ENCODE assay signal across 10 cellular contexts in the genomic region with DNA sequence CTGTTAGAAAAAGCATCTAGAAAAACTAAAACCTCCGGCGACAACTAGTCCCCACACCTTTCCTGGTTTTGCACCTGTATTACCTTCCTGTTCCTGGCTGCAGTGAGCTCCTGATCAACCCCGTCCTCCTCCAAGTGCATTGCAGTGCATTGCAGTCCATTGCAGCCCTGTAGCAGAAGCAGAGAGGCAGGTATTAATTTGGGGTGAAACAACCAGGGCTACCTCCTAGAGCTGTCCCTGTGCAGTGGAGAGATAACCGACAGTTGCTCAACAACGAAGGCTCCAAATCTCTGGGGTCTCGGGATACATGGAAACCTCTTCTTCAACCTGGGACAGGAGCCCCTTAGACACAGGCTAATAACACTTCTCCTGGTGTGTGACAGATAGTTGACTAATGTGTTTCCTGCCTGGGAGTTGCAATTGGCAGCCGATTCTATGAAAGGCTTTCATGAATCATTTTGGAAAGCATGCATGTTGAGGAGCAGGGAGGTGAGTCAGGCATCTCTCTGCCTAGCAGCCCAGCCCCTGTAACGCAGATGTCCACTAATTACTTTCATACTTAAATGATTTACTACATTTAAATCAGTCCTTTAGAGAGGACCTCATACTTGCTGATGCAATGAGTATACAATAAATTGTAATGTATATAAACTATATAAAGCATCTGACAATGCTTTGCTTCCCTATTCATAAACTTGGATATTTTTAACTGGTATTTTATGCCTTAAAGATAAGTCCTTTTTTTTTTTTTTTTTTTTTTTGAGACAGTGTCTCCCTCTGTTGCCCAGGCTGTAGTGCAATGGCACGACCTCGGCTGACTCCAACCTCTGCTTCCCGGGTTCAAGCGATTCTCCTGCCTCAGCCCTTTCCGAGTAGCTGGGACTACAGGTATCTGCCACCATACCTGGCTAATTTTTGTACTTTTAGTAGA. TPM values are rescaled to one million over a fixed set of nuclear protein-coding genes. Genes with fewer than 3 reads are reported as not detected.
DNase-seq lines count a peak whose midpoint lies in the region; ATAC-seq and TF ChIP-seq lines count a peak whose summit lies in the region.
"Had no signal": no experiment of that assay in that cellular context is flagged by ENCODE, and none has a peak within 500 bp of the region (broad histone marks: within the 10 kb centered on the region; RNA-seq: fewer than 3 reads in every experiment).

No MANE protein-coding gene starts in this region.

- H3K27ac ChIP-seq in HUES48 (ENCODE audit: low read depth, low read length), result peak overlapping the region; percentile 46
- no peak overlapping the region for H3K27ac ChIP-seq in CD8-positive, alpha-beta T cell (ENCODE audit: low read depth, low read length)

- no peaks in the 10 kb centered on the region for H3K9me3 Mint-ChIP-seq in CD8-positive, alpha-beta T cell

- intact Hi-C loops in CD8-positive, alpha-beta T cell (cut with DNase I, micrococcal nuclease), result no loop called here

- H3K4me1 ChIP-seq in HUES48 (ENCODE audit: control insufficient read depth, insufficient read depth, low read length), result peaks cover 14% of the 10 kb centered on the region
- H3K4me1 ChIP-seq in CD8-positive, alpha-beta T cell (ENCODE audit: insufficient read depth, low read length), result no peaks in the 10 kb centered on the region

- no peak overlapping the region for H3K27ac Mint-ChIP-seq in CD8-positive, alpha-beta T cell

- no peaks in the 10 kb centered on the region for H3K9me3 ChIP-seq in HUES48 (ENCODE audit: control insufficient read depth, insufficient read depth, low read length)
- no peaks in the 10 kb centered on the region for H3K9me3 ChIP-seq in CD8-positive, alpha-beta T cell (ENCODE audit: low read length)

- H3K27me3 Mint-ChIP-seq in CD8-positive, alpha-beta T cell (ENCODE audit: low read depth), result peaks cover 15% of the 10 kb centered on the region

- H3K36me3 ChIP-seq in BJ (ENCODE audit: control insufficient read depth, insufficient read depth, low read length) (no peaks in the 10 kb centered on the region), HUES48 (ENCODE audit: control insufficient read depth, insufficient read depth, low read length) (no peaks in the 10 kb centered on the region)
- H3K36me3 ChIP-seq in CD8-positive, alpha-beta T cell (ENCODE audit: insufficient read depth, low read length), result no peaks in the 10 kb centered on the region

- no peak overlapping the region for H3K9ac ChIP-seq in HUES48 (ENCODE audit: low read depth, low read length)

- DNase-seq in BJ (ENCODE audit: low read depth), result peak; percentile 94
- peak; percentile 87 for DNase-seq in amniotic stem cell (lab: John Stamatoyannopoulos, UW)
- DNase-seq in kidney tubule cell (ENCODE audit: low spot score), result peak; percentile 94
- DNase-seq in CD8-positive, alpha-beta T cell, result no peak
- DNase-seq in activated gamma-delta T cell treated with Interleukin-2 at 50 U/mL for 16 hours, result no peak
- DNase-seq: amygdala, Karpas-422 had no signal

- no peak for ATAC-seq in CD8-positive, alpha-beta T cell
- no peak for ATAC-seq in GM18519 (IDR thresholded peaks at IDR 0.05; ENCODE audit: low FRiP score, unreplicated experiment)
- ATAC-seq in GM21515 (IDR thresholded peaks at IDR 0.05; ENCODE audit: unreplicated experiment), result no peak

- H3K4me3 Mint-ChIP-seq in CD8-positive, alpha-beta T cell, result no peak overlapping the region

- H3K4me3 ChIP-seq in BJ (ENCODE audit: low read depth, low read length) (no peak overlapping the region), HUES48 (ENCODE audit: low read depth, low read length) (no peak overlapping the region)
- H3K4me3 ChIP-seq in CD8-positive, alpha-beta T cell (ENCODE audit: low read depth, low read length), result no peak overlapping the region

- POLR2A ChIA-PET in BJ (lab: Charles Lee), result no interaction called here
- POLR2A ChIA-PET in CD8-positive, alpha-beta T cell (lab: Charles Lee), result no interaction called here

- no peaks in the 10 kb centered on the region for H3K36me3 Mint-ChIP-seq in CD8-positive, alpha-beta T cell

- CTCF ChIA-PET in BJ (lab: Yijun Ruan, JAX), result interaction anchor here (1.7 kb wide), 1 partner anchor 13 kb away, joined by 3 read pairs; no protein-coding TSS in a partner anchor
- CTCF ChIA-PET in CD8-positive, alpha-beta T cell (lab: Charles Lee), result no interaction called here

- no peaks in the 10 kb centered on the region for H3K4me1 Mint-ChIP-seq in CD8-positive, alpha-beta T cell (ENCODE audit: low read depth)

- no peak for TF ChIP-seq CTCF in BJ (IDR thresholded peaks at IDR 0.05; ENCODE audit: insufficient read depth, low read depth, low read length)
- no peak for TF ChIP-seq CTCF in CD8-positive, alpha-beta T cell (IDR thresholded peaks at IDR 0.05)

- H3K27me3 ChIP-seq in BJ (ENCODE audit: control insufficient read depth, insufficient read depth, low read length) (no peaks in the 10 kb centered on the region), HUES48 (ENCODE audit: control insufficient read depth, insufficient read depth, low read length) (no peaks in the 10 kb centered on the region; the same call in 1 of the 2 replicates)
- no peaks in the 10 kb centered on the region for H3K27me3 ChIP-seq in CD8-positive, alpha-beta T cell (ENCODE audit: insufficient read depth, low read length)

RNA-seq across cellular contexts. Expression of a gene that starts 59.0 kb away (rescaled TPM):
- 0.11 and 0.63 TPM in 2 replicates for polyA plus RNA-seq in BJ (2011; rRNA removed)
- 0.14 TPM in 1 of 2 replicates, not detected in the other for polyA minus RNA-seq in BJ (2011; rRNA and poly(A)+ RNA removed)
- not detected for total RNA-seq in CD8-positive, alpha-beta T cell

Comparison
In these comparisons a context has a peak if more than half of its experiments do, and no peak if none do; other contexts are left out.
1. DNase-seq: peak in BJ (single experiment), amniotic stem cell (single experiment) and kidney tubule cell (single experiment); none in CD8-positive, alpha-beta T cell (0 of 7) and activated gamma-delta T cell treated with Interleukin-2 at 50 U/mL for 16 hours (single experiment).